8 cellular contexts compared by ENCODE assay signal in the genomic region with DNA sequence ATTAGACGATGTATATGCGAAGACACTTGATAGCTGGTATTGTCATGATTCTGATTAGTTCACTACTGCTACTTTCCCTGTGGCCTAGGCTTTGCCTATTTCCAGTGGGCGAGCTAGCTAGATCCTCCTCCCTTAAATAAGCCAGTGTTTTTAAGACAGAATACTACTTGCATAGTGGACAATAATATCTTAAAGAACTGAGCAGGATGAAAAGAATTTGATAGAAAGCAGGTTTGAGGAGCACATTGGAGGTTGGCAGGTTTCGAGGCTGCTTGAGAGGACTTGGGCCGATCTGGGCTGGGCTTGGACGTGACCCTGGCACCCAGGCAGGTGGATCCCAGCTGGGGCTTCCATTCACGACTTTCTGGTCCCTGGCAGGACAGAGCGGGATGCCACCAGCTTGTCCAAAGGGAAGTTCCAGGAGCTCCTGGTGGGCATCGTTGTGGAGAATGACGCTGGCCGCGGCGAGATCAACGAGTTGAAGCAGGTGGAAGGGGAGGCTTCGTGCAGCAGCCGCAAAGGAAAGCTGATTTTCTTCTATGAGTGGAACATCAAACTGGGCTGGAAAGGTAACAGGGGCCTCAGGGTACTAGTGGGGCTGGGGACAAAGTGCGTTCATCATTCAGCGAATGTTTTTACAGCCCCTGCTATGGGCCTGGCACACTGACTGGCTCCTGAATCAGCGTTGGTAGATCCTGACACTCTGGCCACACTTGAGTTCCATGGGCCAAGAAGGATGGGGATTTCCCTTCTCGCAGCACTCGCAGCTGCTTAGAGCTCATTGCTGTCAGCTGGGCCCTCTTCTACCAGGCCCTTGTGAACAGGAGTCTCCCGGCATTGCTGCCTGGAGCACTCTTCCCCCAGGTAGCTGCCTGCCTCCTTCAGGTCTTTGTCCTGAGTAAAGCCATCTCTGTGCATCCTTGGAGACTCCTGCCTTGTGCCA. TPM values are rescaled to one million over a fixed set of nuclear protein-coding genes. Genes with fewer than 3 reads are reported as not detected.
A peak's percentile ranks its signal among the peaks of the same experiment; 100 is the strongest.
DNase-seq lines count a peak whose midpoint lies in the region; ATAC-seq lines count a peak whose summit lies in the region.

No MANE protein-coding gene starts in this region.

- peaks cover 17% of the 10 kb centered on the region for H3K4me1 ChIP-seq in right cardiac atrium (ENCODE audit: control insufficient read depth, insufficient read depth, low read length)
- H3K4me1 ChIP-seq in subcutaneous abdominal adipose tissue (ENCODE audit: control insufficient read depth in 5 of 5, insufficient read depth in 5 of 5, low read length in 5 of 5) = peaks cover 15 to 60% (median 56%) of the 10 kb centered on the region in 5 donors

- intact Hi-C loops in activated CD4-positive, alpha-beta memory T cell treated with anti-CD3 and anti-CD28 coated beads for 36 hours (cut with micrococcal nuclease) = loop anchor here (5.0 kb wide), 1 partner anchor 362 kb away; no protein-coding TSS in a partner anchor
- intact Hi-C loops in right cardiac atrium (cut with DNase I) = no loop called here

- H3K4me3 ChIP-seq in right cardiac atrium (ENCODE audit: low read length) = no peak overlapping the region
- peak overlapping the region; percentile 56 to 84 (median 76) for H3K4me3 ChIP-seq in subcutaneous abdominal adipose tissue (ENCODE audit: low read depth in 1 of 5, low read length in 5 of 5)

- H3K27ac ChIP-seq in right cardiac atrium (ENCODE audit: low read length) = no peak overlapping the region
- peak overlapping the region; percentile 100 for H3K27ac ChIP-seq in subcutaneous abdominal adipose tissue (ENCODE audit: low read depth, low read length)

- peaks cover 62% of the 10 kb centered on the region for H3K4me1 Mint-ChIP-seq in activated T-cell treated with anti-CD3 and anti-CD28 coated beads, Interleukin-2, amount 50 U/mL, for 24 hours (ENCODE audit: low read depth)
- peaks cover 55% of the 10 kb centered on the region for H3K4me1 Mint-ChIP-seq in activated CD4-positive, alpha-beta memory T cell treated with anti-CD3 and anti-CD28 coated beads for 36 hours (ENCODE audit: low read depth)

- ATAC-seq in right cardiac atrium (no peak), HG02763 (IDR thresholded peaks at IDR 0.05; ENCODE audit: unreplicated experiment) (no peak), GM19023 (IDR thresholded peaks at IDR 0.05; ENCODE audit: unreplicated experiment) (no peak)

- WGBS in right cardiac atrium = 86% methylated on average over 22 of the region's 22 CpGs

- H3K9me3 ChIP-seq in right cardiac atrium (ENCODE audit: control insufficient read depth, low read length) (no peaks in the 10 kb centered on the region), subcutaneous abdominal adipose tissue (ENCODE audit: control insufficient read depth in 5 of 5, low read length in 5 of 5) (no peaks in the 10 kb centered on the region)

- no peaks in the 10 kb centered on the region for H3K9me3 Mint-ChIP-seq in activated T-cell treated with anti-CD3 and anti-CD28 coated beads, Interleukin-2, amount 50 U/mL, for 24 hours
- no peaks in the 10 kb centered on the region for H3K9me3 Mint-ChIP-seq in activated CD4-positive, alpha-beta memory T cell treated with anti-CD3 and anti-CD28 coated beads for 36 hours

- POLR2A ChIA-PET in activated CD4-positive, alpha-beta memory T cell treated with anti-CD3 and anti-CD28 coated beads for 36 hours (lab: Charles Lee) = interaction anchor here (0.6 to 3.7 kb wide), 5 partner anchors 10 to 113 kb away, joined by 3 to 16 read pairs (median 5); a partner anchor contains a TSS

- H3K9ac ChIP-seq in subcutaneous abdominal adipose tissue (ENCODE audit: low read length in 5 of 5) = peak overlapping the region; percentile 81 to 93 (median 91)

- peak overlapping the region; percentile 96 for H3K27ac Mint-ChIP-seq in activated T-cell treated with anti-CD3 and anti-CD28 coated beads, Interleukin-2, amount 50 U/mL, for 24 hours
- peak overlapping the region; percentile 94 for H3K27ac Mint-ChIP-seq in activated CD4-positive, alpha-beta memory T cell treated with anti-CD3 and anti-CD28 coated beads for 36 hours

- peak overlapping the region; percentile 90 for H3K4me3 Mint-ChIP-seq in activated T-cell treated with anti-CD3 and anti-CD28 coated beads, Interleukin-2, amount 50 U/mL, for 24 hours
- peak overlapping the region; percentile 89 for H3K4me3 Mint-ChIP-seq in activated CD4-positive, alpha-beta memory T cell treated with anti-CD3 and anti-CD28 coated beads for 36 hours

- H3K27me3 Mint-ChIP-seq in activated T-cell treated with anti-CD3 and anti-CD28 coated beads, Interleukin-2, amount 50 U/mL, for 24 hours = no peaks in the 10 kb centered on the region
- H3K27me3 Mint-ChIP-seq in activated CD4-positive, alpha-beta memory T cell treated with anti-CD3 and anti-CD28 coated beads for 36 hours = no peaks in the 10 kb centered on the region

- CTCF ChIA-PET in activated CD4-positive, alpha-beta memory T cell treated with anti-CD3 and anti-CD28 coated beads for 36 hours (lab: Charles Lee) = interaction anchor here (1.1 to 1.4 kb wide), 2 partner anchors 34 to 356 kb away, joined by 3 read pairs; no protein-coding TSS in a partner anchor

- DNase-seq in activated T-cell treated with anti-CD3 and anti-CD28 coated beads, Interleukin-2, amount 50 U/mL, for 24 hours = peak; percentile 42
- DNase-seq in activated T-cell treated with anti-CD3 and anti-CD28 coated beads for 4 hours (no peak), right cardiac atrium (peak in 2 of 3 donors; percentile 53 to 67), COLO829 (ENCODE audit: low spot score) (no peak)
- peak; percentile 50 for DNase-seq in activated CD4-positive, alpha-beta memory T cell treated with anti-CD3 and anti-CD28 coated beads for 36 hours

- H3K27me3 ChIP-seq in right cardiac atrium (ENCODE audit: control insufficient read depth, insufficient read depth) (no peaks in the 10 kb centered on the region), subcutaneous abdominal adipose tissue (ENCODE audit: control insufficient read depth in 5 of 5, insufficient read depth in 4 of 5, low read length in 5 of 5) (no peaks in the 10 kb centered on the region)

- H3K36me3 Mint-ChIP-seq in activated T-cell treated with anti-CD3 and anti-CD28 coated beads, Interleukin-2, amount 50 U/mL, for 24 hours (ENCODE audit: low read depth) = peaks cover 62% of the 10 kb centered on the region
- peaks cover 43% of the 10 kb centered on the region for H3K36me3 Mint-ChIP-seq in activated CD4-positive, alpha-beta memory T cell treated with anti-CD3 and anti-CD28 coated beads for 36 hours

- H3K36me3 ChIP-seq in subcutaneous abdominal adipose tissue (ENCODE audit: control insufficient read depth in 5 of 5, insufficient read depth in 5 of 5, low read length in 5 of 5) = peaks cover 5 to 42% (median 32%) of the 10 kb centered on the region in 5 donors

RNA-seq across cellular contexts. Expression of a gene that starts 16.9 kb away (rescaled TPM):
- 10 to 100 TPM; 14.7 to 15.9 TPM for total RNA-seq in activated CD4-positive, alpha-beta memory T cell treated with anti-CD3 and anti-CD28 coated beads for 36 hours
- total RNA-seq in right cardiac atrium = 10 to 100 TPM; 14.5 to 34.8 (median 22.4) TPM
- polyA plus RNA-seq in right cardiac atrium = 63.3 TPM

Comparison
In these comparisons a context has a peak if more than half of its experiments do, and no peak if none do; other contexts are left out.
1. DNase-seq: peak in activated T-cell treated with anti-CD3 and anti-CD28 coated beads, Interleukin-2, amount 50 U/mL, for 24 hours (single experiment), activated CD4-positive, alpha-beta memory T cell treated with anti-CD3 and anti-CD28 coated beads for 36 hours (single experiment) and right cardiac atrium (2 of 3); none in activated T-cell treated with anti-CD3 and anti-CD28 coated beads for 4 hours (single experiment) and COLO829 (single experiment).